1 cellular context compared by ENCODE assay signal in genomic region chr6:26250806-26251075, GRCh38.
TF ChIP-seq lines count a peak whose summit lies in the region.

No MANE protein-coding gene starts in this region.

TF ChIP-seq in SK-N-SH treated with all-trans-retinoic acid at 6 μM for 48 hours, 23 proteins besides CTCF, POLR2A, EP300 and RAD21 (continued from another document):
- TF ChIP-seq POU6F1 (CRISPR knock-in tag; IDR thresholded peaks at IDR 0.05; ENCODE audit: borderline replicate concordance, low read depth) (no peak), TSHZ2 (CRISPR knock-in tag; IDR thresholded peaks at IDR 0.05) (no peak), CSRNP3 (CRISPR knock-in tag; IDR thresholded peaks at IDR 0.05) (no peak), CREB5 (CRISPR knock-in tag; IDR thresholded peaks at IDR 0.05; ENCODE audit: low read depth) (no peak), ZNF70 (CRISPR knock-in tag; IDR thresholded peaks at IDR 0.05) (no peak), ZFP3 (CRISPR knock-in tag; IDR thresholded peaks at IDR 0.05) (no peak), ISL1 (CRISPR knock-in tag; IDR thresholded peaks at IDR 0.05) (no peak), ZNF565 (CRISPR knock-in tag; conservative IDR thresholded peaks at IDR 0.05; ENCODE audit: low read depth) (no peak), OSR1 (CRISPR knock-in tag; IDR thresholded peaks at IDR 0.05) (no peak), TOX (CRISPR knock-in tag; IDR thresholded peaks at IDR 0.05; ENCODE audit: borderline replicate concordance) (no peak), PPARA (CRISPR knock-in tag; IDR thresholded peaks at IDR 0.05; ENCODE audit: borderline replicate concordance) (no peak), TCF4 (CRISPR knock-in tag; IDR thresholded peaks at IDR 0.05; ENCODE audit: borderline replicate concordance) (no peak), SNAI2 (CRISPR knock-in tag; IDR thresholded peaks at IDR 0.05) (no peak), PATZ1 (CRISPR knock-in tag; IDR thresholded peaks at IDR 0.05; ENCODE audit: borderline replicate concordance) (no peak)
